ENCODE assay signal across 12 cellular contexts in the genomic region with DNA sequence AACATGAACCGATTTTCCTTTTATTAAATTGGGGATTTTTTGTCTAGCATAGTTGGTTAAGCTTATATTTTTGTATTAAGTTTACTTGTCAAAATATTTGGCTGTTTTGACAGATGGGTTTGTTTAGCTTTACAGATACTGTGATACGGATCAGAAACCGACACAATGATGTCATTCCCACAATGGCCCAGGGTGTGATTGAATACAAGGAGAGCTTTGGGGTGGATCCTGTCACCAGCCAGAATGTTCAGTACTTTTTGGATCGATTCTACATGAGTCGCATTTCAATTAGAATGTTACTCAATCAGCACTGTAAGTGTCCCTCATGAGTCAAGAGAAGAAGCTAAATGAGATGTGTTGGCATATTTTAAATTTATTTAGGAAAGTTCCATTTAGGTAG.
"Had no signal": no experiment of that assay in that cellular context is flagged by ENCODE, and none has a peak within 500 bp of the region (broad histone marks: within the 10 kb centered on the region; RNA-seq: fewer than 3 reads in every experiment).

No MANE protein-coding gene starts in this region.

- DNase-seq: activated CD8-positive, alpha-beta memory T cell treated with anti-CD3 and anti-CD28 coated beads, Interleukin-2, amount 50 U/mL, for 48 hours; activated CD8-positive, alpha-beta T cell treated with anti-CD3 and anti-CD28 coated beads for 36 hours; activated naive CD4-positive, alpha-beta T cell; activated naive CD8-positive, alpha-beta T cell treated with anti-CD3 and anti-CD28 coated beads, Interleukin-2, amount 50 U/mL, for 24 hours; colonic mucosa; hypothalamus; pancreas; tibial artery; uterus had no signal

- FAIRE-seq: endothelial cell of umbilical vein, pancreas had no signal

- H3K4me1 ChIP-seq: ascending aorta, colonic mucosa, pancreas, tibial artery, uterus had no signal

- ATAC-seq: activated CD8-positive, alpha-beta T cell treated with anti-CD3 and anti-CD28 coated beads for 36 hours; activated naive CD8-positive, alpha-beta T cell treated with anti-CD3 and anti-CD28 coated beads, Interleukin-2, amount 50 U/mL, for 24 hours; pancreas had no signal

- H3K27me3 Mint-ChIP-seq: activated CD8-positive, alpha-beta T cell treated with anti-CD3 and anti-CD28 coated beads for 36 hours; activated naive CD8-positive, alpha-beta T cell treated with anti-CD3 and anti-CD28 coated beads, Interleukin-2, amount 50 U/mL, for 24 hours had no signal

- H3K27ac Mint-ChIP-seq: activated CD8-positive, alpha-beta T cell treated with anti-CD3 and anti-CD28 coated beads for 36 hours; activated naive CD8-positive, alpha-beta T cell treated with anti-CD3 and anti-CD28 coated beads, Interleukin-2, amount 50 U/mL, for 24 hours; neural progenitor cell had no signal

- H3K9me3 ChIP-seq: ascending aorta, colonic mucosa, pancreas, tibial artery, uterus had no signal

- H3K4me3 Mint-ChIP-seq: activated CD8-positive, alpha-beta T cell treated with anti-CD3 and anti-CD28 coated beads for 36 hours; activated naive CD8-positive, alpha-beta T cell treated with anti-CD3 and anti-CD28 coated beads, Interleukin-2, amount 50 U/mL, for 24 hours; neural progenitor cell had no signal

- H3K9me3 Mint-ChIP-seq: activated CD8-positive, alpha-beta T cell treated with anti-CD3 and anti-CD28 coated beads for 36 hours; activated naive CD8-positive, alpha-beta T cell treated with anti-CD3 and anti-CD28 coated beads, Interleukin-2, amount 50 U/mL, for 24 hours; neural progenitor cell had no signal

- H3K27ac ChIP-seq: ascending aorta, colonic mucosa, neural progenitor cell, pancreas, tibial artery, uterus had no signal

- H3K4me3 ChIP-seq: ascending aorta, colonic mucosa, neural progenitor cell, pancreas, tibial artery, uterus had no signal

- H3K36me3 ChIP-seq: uterus had no signal

- H3K27me3 ChIP-seq: ascending aorta, colonic mucosa, neural progenitor cell, pancreas, tibial artery, uterus had no signal
